ENCODE assay signal across 8 cellular contexts in genomic region chr7:102749323-102749786, GRCh38. TPM values are rescaled to one million over a fixed set of nuclear protein-coding genes. Genes with fewer than 3 reads are reported as not detected.
A peak's percentile ranks its signal among the peaks of the same experiment; 100 is the strongest.
DNase-seq lines count a peak whose midpoint lies in the region; ATAC-seq, FAIRE-seq and TF ChIP-seq lines count a peak whose summit lies in the region.
"Not testable (repeated sequence)": the region's sequence is repeated elsewhere in the genome, so short reads cannot be mapped to it uniquely, and the experiment has no call there.

No MANE protein-coding gene starts in this region.

- not testable (repeated sequence) for TF ChIP-seq EP300 in H1 (IDR thresholded peaks at IDR 0.05; ENCODE audit: borderline replicate concordance in 1 of 2, low read depth in 2 of 2, low read length in 2 of 2)

- CTCF ChIA-PET in HEK293 (lab: Yijun Ruan, JAX) = interaction anchor here (1.2 kb wide), 1 partner anchor 313 kb away, joined by 3 read pairs; no protein-coding TSS in a partner anchor
- CTCF ChIA-PET in PC-9 (lab: Charles Lee) = interaction anchor here (0.6 to 1.0 kb wide), 3 partner anchors 313 to 326 kb away, joined by 3 to 6 read pairs (median 5); partner anchors contain the start of gene ARMC10
- CTCF ChIA-PET in activated naive CD4-positive, alpha-beta T cell treated with anti-CD3 and anti-CD28 coated beads for 36 hours (lab: Charles Lee) = interaction anchor here (1.4 kb wide), 1 partner anchor 313 kb away, joined by 3 read pairs; no protein-coding TSS in a partner anchor
- CTCF ChIA-PET in H1 (lab: Charles Lee; ENCODE audit: partially characterized antibody) = interaction anchor here (1.0 to 1.4 kb wide), 2 partner anchors 313 to 575 kb away, joined by 3 to 5 read pairs; no protein-coding TSS in a partner anchor

- H2BK15ac ChIP-seq in H1 (ENCODE audit: low read length) = not testable (repeated sequence)

- peaks cover 16% of the 10 kb centered on the region for H3K79me2 ChIP-seq in PC-9 (ENCODE audit: low read depth)
- not testable (repeated sequence) for H3K79me2 ChIP-seq in H1 (ENCODE audit: control insufficient read depth in 1 of 2, insufficient read depth in 2 of 2, low read length in 2 of 2)

- intact Hi-C loops in PC-9 (cut with micrococcal nuclease; ENCODE audit: unreplicated experiment) = loop anchor here (10.0 kb wide), 1 partner anchor 325 kb away; the partner anchor contains the start of genes ARMC10 and FBXL13
- intact Hi-C loops in activated naive CD4-positive, alpha-beta T cell treated with anti-CD3 and anti-CD28 coated beads for 36 hours (cut with micrococcal nuclease) = loop anchor here (2.0 to 5.0 kb wide), 3 partner anchors 287 to 595 kb away; partner anchors contain the start of genes ALKBH4, DNAJC2, LRWD1 and PMPCB

- H4K8ac ChIP-seq in H1 (ENCODE audit: extremely low read depth, insufficient read depth, low read length) = not testable (repeated sequence)

- not testable (repeated sequence) for H3K56ac ChIP-seq in H1 (replicated peaks; ENCODE audit: insufficient read length, low read depth, low read length)

- H3K36me3 Mint-ChIP-seq in CD4-positive, CD25-positive, alpha-beta regulatory T cell; activated naive CD4-positive, alpha-beta T cell treated with anti-CD3 and anti-CD28 coated beads for 36 hours (ENCODE audit: low read depth); neural crest cell (ENCODE audit: low read depth): not testable (repeated sequence)

- not testable (repeated sequence) for H3K9me3 ChIP-seq in CD4-positive, CD25-positive, alpha-beta regulatory T cell (ENCODE audit: control insufficient read depth in 2 of 2, low read length in 2 of 2); HEK293 (ENCODE audit: control insufficient read depth, insufficient read depth, low read depth, low read length); PC-9 (ENCODE audit: insufficient read depth, low read depth); H1 (ENCODE audit: insufficient read depth in 2 of 2, low read depth in 1 of 2, low read length in 1 of 2); iPS-18c (ENCODE audit: control insufficient read depth, insufficient read depth, low read length); subcutaneous abdominal adipose tissue (ENCODE audit: control insufficient read depth in 5 of 5, low read length in 5 of 5)

- not testable (repeated sequence) for H3F3A ChIP-seq in PC-9 (ENCODE audit: insufficient read depth, low read depth)

- not testable (repeated sequence) for H3K27ac Mint-ChIP-seq in CD4-positive, CD25-positive, alpha-beta regulatory T cell; neural crest cell (ENCODE audit: unreplicated experiment)
- H3K27ac Mint-ChIP-seq in activated naive CD4-positive, alpha-beta T cell treated with anti-CD3 and anti-CD28 coated beads for 36 hours = peak overlapping the region; percentile 57

- TF ChIP-seq RAD21 in H1 (IDR thresholded peaks at IDR 0.05 in 1 of 2, conservative IDR thresholded peaks at IDR 0.05 in 1 of 2; ENCODE audit: low read depth in 2 of 2, low read length in 2 of 2) = not testable (repeated sequence)

- H3K4me1 ChIP-seq in CD4-positive, CD25-positive, alpha-beta regulatory T cell (ENCODE audit: control insufficient read depth, insufficient read depth, low read length, poor library complexity, severe bottlenecking); HEK293 (ENCODE audit: control insufficient read depth, insufficient read depth, low read length); H1 (replicated peaks in 1 of 4; ENCODE audit: control insufficient read depth in 3 of 4, insufficient read depth in 4 of 4, low read length in 3 of 4): not testable (repeated sequence)
- H3K4me1 ChIP-seq in PC-9 (replicated peaks; ENCODE audit: insufficient read depth) = peaks cover 13% of the 10 kb centered on the region
- H3K4me1 ChIP-seq in subcutaneous abdominal adipose tissue (ENCODE audit: control insufficient read depth in 5 of 5, insufficient read depth in 5 of 5, low read length in 5 of 5) = peaks cover 3 to 16% (median 13%) of the 10 kb centered on the region in 5 donors

- H3K23ac ChIP-seq in H1 (ENCODE audit: insufficient read length) = not testable (repeated sequence)

- H4K20me1 ChIP-seq in PC-9 (ENCODE audit: insufficient read depth); H1 (replicated peaks in 1 of 2; ENCODE audit: control insufficient read depth in 1 of 2, insufficient read depth in 2 of 2, low read length in 2 of 2): not testable (repeated sequence)

- H3K14ac ChIP-seq in H1 (ENCODE audit: insufficient read length) = not testable (repeated sequence)

- not testable (repeated sequence) for H2BK120ac ChIP-seq in H1 (replicated peaks; ENCODE audit: low read depth, low read length)

- TF ChIP-seq POLR2A in H1 (IDR thresholded peaks at IDR 0.05; ENCODE audit: control extremely low read depth in 1 of 2, low read depth in 2 of 2, low read length in 2 of 2) = not testable (repeated sequence)

- not testable (repeated sequence) for H3K9me2 ChIP-seq in PC-9 (ENCODE audit: insufficient read depth)

- BruUV-seq in PC-9 (replicated peaks; lab: Mats Ljungman, UMichigan) = not testable (repeated sequence)

- H3K4me3 Mint-ChIP-seq in CD4-positive, CD25-positive, alpha-beta regulatory T cell = peak overlapping the region; percentile 85 to 92 (median 91)
- peak overlapping the region; percentile 81 for H3K4me3 Mint-ChIP-seq in activated naive CD4-positive, alpha-beta T cell treated with anti-CD3 and anti-CD28 coated beads for 36 hours
- H3K4me3 Mint-ChIP-seq in neural crest cell = peak overlapping the region; percentile 91

- not testable (repeated sequence) for H3K23me2 ChIP-seq in H1 (ENCODE audit: low read depth, low read length)

- peak overlapping the region; percentile 75 for H3K4me3 ChIP-seq in CD4-positive, CD25-positive, alpha-beta regulatory T cell (ENCODE audit: low read depth, low read length)
- peak overlapping the region; percentile 72 for H3K4me3 ChIP-seq in HEK293 (ENCODE audit: low read depth, low read length)
- peak overlapping the region; percentile 84 for H3K4me3 ChIP-seq in PC-9
- H3K4me3 ChIP-seq in H1 (ENCODE audit: extremely low read depth in 1 of 4, insufficient read depth in 2 of 4, low read depth in 3 of 4, low read length in 4 of 4) = peak overlapping the region; percentile 52 to 76 (median 72)
- H3K4me3 ChIP-seq in iPS-18c (ENCODE audit: insufficient read depth, low read depth, low read length) = peak overlapping the region; percentile 60
- H3K4me3 ChIP-seq in subcutaneous abdominal adipose tissue (ENCODE audit: low read depth in 1 of 5, low read length in 5 of 5) = peak overlapping the region; percentile 48 to 84 (median 78)

- H4K5ac ChIP-seq in H1 (ENCODE audit: insufficient read length, low read depth, low read length) = not testable (repeated sequence)

- H3K9ac ChIP-seq in H1 (replicated peaks in 1 of 4; ENCODE audit: extremely low read depth in 1 of 4, low read depth in 3 of 4, low read length in 3 of 4) (peak overlapping the region; percentile 54 to 74 (median 68)), subcutaneous abdominal adipose tissue (ENCODE audit: low read length in 5 of 5) (peak overlapping the region in 4 of 5 donors; percentile 53 to 82 (median 64))

- not testable (repeated sequence) for H4K91ac ChIP-seq in H1 (replicated peaks; ENCODE audit: insufficient read length, low read length)

- not testable (repeated sequence) for H3K27me3 Mint-ChIP-seq in CD4-positive, CD25-positive, alpha-beta regulatory T cell; activated naive CD4-positive, alpha-beta T cell treated with anti-CD3 and anti-CD28 coated beads for 36 hours (ENCODE audit: low read depth); neural crest cell (ENCODE audit: low read depth)

- H3K27ac ChIP-seq in CD4-positive, CD25-positive, alpha-beta regulatory T cell (ENCODE audit: insufficient read depth, low read length, poor library complexity, severe bottlenecking) = not testable (repeated sequence)
- peak overlapping the region; percentile 81 for H3K27ac ChIP-seq in HEK293 (ENCODE audit: extremely low read depth, low read depth, low read length)
- H3K27ac ChIP-seq in PC-9 = 0 out of 2 replicates have a peak overlapping the region, but pooled peaks have one; percentile 21
- peak overlapping the region; percentile 73; the same call in 1 of the 2 replicates for H3K27ac ChIP-seq in H1 (ENCODE audit: low read depth, low read length)
- H3K27ac ChIP-seq in subcutaneous abdominal adipose tissue (ENCODE audit: low read depth, low read length) = peak overlapping the region; percentile 57

- H2AFZ ChIP-seq in PC-9 = peak overlapping the region; percentile 84
- H2AFZ ChIP-seq in H1 (ENCODE audit: low read length) = not testable (repeated sequence)

- not testable (repeated sequence) for H2BK5ac ChIP-seq in H1 (ENCODE audit: low read depth, low read length)

- POLR2A ChIA-PET in HEK293 (lab: Yijun Ruan, JAX) = interaction anchor here (1.0 to 1.4 kb wide), 3 partner anchors 325 to 400 kb away, joined by 4 to 13 read pairs (median 5); partner anchors contain the start of genes ARMC10, FBXL13 and NAPEPLD
- POLR2A ChIA-PET in PC-9 (lab: Charles Lee; ENCODE audit: unreplicated experiment) = interaction anchor here (0.7 to 1.2 kb wide), 2 partner anchors 324 to 326 kb away, joined by 3 to 5 read pairs; partner anchors contain the start of genes ARMC10 and FBXL13
- POLR2A ChIA-PET in H1 (lab: Charles Lee; ENCODE audit: partially characterized antibody) = interaction anchor here (1.0 kb wide), 1 partner anchor 312 kb away, joined by 4 read pairs; no protein-coding TSS in a partner anchor

- not testable (repeated sequence) for ATAC-seq in CD4-positive, CD25-positive, alpha-beta regulatory T cell (ENCODE audit: low read depth in 2 of 2)

- not testable (repeated sequence) for TF ChIP-seq CTCF in HEK293 (tag by site-specific recombination; IDR thresholded peaks at IDR 0.05); PC-9 (conservative IDR thresholded peaks at IDR 0.05); H1 (IDR thresholded peaks at IDR 0.05; ENCODE audit: control extremely low read depth in 1 of 3, insufficient read depth in 1 of 3, low read depth in 1 of 3, low read length in 3 of 3); neural crest cell (conservative IDR thresholded peaks at IDR 0.05)

- H3K36me3 ChIP-seq in CD4-positive, CD25-positive, alpha-beta regulatory T cell (ENCODE audit: control insufficient read depth, insufficient read depth, low read length); HEK293 (ENCODE audit: control insufficient read depth in 2 of 2, insufficient read depth in 1 of 2, low read length in 2 of 2); PC-9 (ENCODE audit: low read depth); H1 (ENCODE audit: control insufficient read depth in 2 of 4, insufficient read depth in 4 of 4, low read length in 3 of 4); subcutaneous abdominal adipose tissue (ENCODE audit: control insufficient read depth in 5 of 5, insufficient read depth in 5 of 5, low read length in 5 of 5): not testable (repeated sequence)

- not testable (repeated sequence) for H3K79me1 ChIP-seq in H1 (ENCODE audit: low read depth, low read length)

- not testable (repeated sequence) for H3K4ac ChIP-seq in H1 (replicated peaks; ENCODE audit: insufficient read length, low read depth, low read length)

- H3K4me2 ChIP-seq in PC-9 (peak overlapping the region; percentile 68), H1 (ENCODE audit: insufficient read depth in 1 of 2, low read depth in 2 of 2, low read length in 2 of 2) (peak overlapping the region; percentile 66 to 86)

- WGBS in H1 (ENCODE audit: extremely low coverage in 1 of 2, insufficient coverage in 1 of 2, insufficient read length in 1 of 2, insufficient replicate concordance in 2 of 2, low coverage in 1 of 2, low lambda C conversion rate in 2 of 2, missing lambda C conversion rate in 1 of 2), 2 experiments = 16% methylated on average over 9 of the region's 38 CpGs; no CpG with 5 or more reads in 1 of the 2 experiments

- H3K18ac ChIP-seq in H1 (ENCODE audit: extremely low read depth, low read length) = not testable (repeated sequence)

- not testable (repeated sequence) for H2BK12ac ChIP-seq in H1 (ENCODE audit: low read depth, low read length)

- H3K27me3 ChIP-seq in CD4-positive, CD25-positive, alpha-beta regulatory T cell (ENCODE audit: control insufficient read depth, insufficient read depth, low read length); PC-9 (ENCODE audit: insufficient read depth, low read depth); H1 (replicated peaks in 1 of 4; ENCODE audit: control insufficient read depth in 3 of 4, extremely low read depth in 1 of 4, insufficient read depth in 3 of 4, low read length in 3 of 4); subcutaneous abdominal adipose tissue (ENCODE audit: control insufficient read depth in 5 of 5, insufficient read depth in 4 of 5, low read length in 5 of 5): not testable (repeated sequence)

- not testable (repeated sequence) for H3K9me3 Mint-ChIP-seq in CD4-positive, CD25-positive, alpha-beta regulatory T cell; activated naive CD4-positive, alpha-beta T cell treated with anti-CD3 and anti-CD28 coated beads for 36 hours; neural crest cell

- H2AK5ac ChIP-seq in H1 (ENCODE audit: low read depth, low read length) = not testable (repeated sequence)

- not testable (repeated sequence) for H2BK20ac ChIP-seq in H1 (ENCODE audit: low read length)

- H3K4me1 Mint-ChIP-seq in CD4-positive, CD25-positive, alpha-beta regulatory T cell = peaks cover 5 to 22% (median 11%) of the 10 kb centered on the region in 4 donors
- H3K4me1 Mint-ChIP-seq in activated naive CD4-positive, alpha-beta T cell treated with anti-CD3 and anti-CD28 coated beads for 36 hours (ENCODE audit: low read depth) = peaks cover 13% of the 10 kb centered on the region
- H3K4me1 Mint-ChIP-seq in neural crest cell = not testable (repeated sequence)

- FAIRE-seq in H1 (lab: Jason Lieb, UNC) = not testable (repeated sequence)

- DNase-seq in CD4-positive, CD25-positive, alpha-beta regulatory T cell = peak in 1 of 3 donors; percentile 3
- DNase-seq in PC-9; activated naive CD4-positive, alpha-beta T cell treated with anti-CD3 and anti-CD28 coated beads for 36 hours; H1 (ENCODE audit: low read depth in 1 of 2, low spot score in 2 of 2); neural crest cell (ENCODE audit: low read depth, low spot score): not testable (repeated sequence)

RNA-seq across cellular contexts. Expression of gene FAM185A, which starts 0.6 kb away (rescaled TPM):
- total RNA-seq in CD4-positive, CD25-positive, alpha-beta regulatory T cell = 6.4 TPM
- polyA plus RNA-seq in CD4-positive, CD25-positive, alpha-beta regulatory T cell = 1 to 10 TPM; 6.1 to 7.3 (median 6.6) TPM
- total RNA-seq in PC-9 (2021) (9.2 and 13.1 TPM in 2 replicates), neural crest cell (7.7 and 9.0 TPM in 2 replicates)
- 1 to 10 TPM; 5.3 to 6.3 TPM for total RNA-seq in activated naive CD4-positive, alpha-beta T cell treated with anti-CD3 and anti-CD28 coated beads for 36 hours
- total RNA-seq in H1 (2021; fragmentation: NEBNext Ultra II Directional; extraction: Animal tissue kit (Norgen Biotek cat#: 25700)) = 6.6 TPM in 2 replicates
- 5.2 and 7.4 TPM in 2 replicates for polyA plus RNA-seq in H1 (2011; rRNA removed)
- 9.2 TPM for polyA plus RNA-seq in H1 (2011; cell fraction: cytosol; rRNA removed)
- polyA plus RNA-seq in H1 (2011; cell fraction: nucleus; rRNA removed) = 12.9 TPM
- 5.3 to 7.4 TPM (median 6.6 TPM) in 4 replicates for polyA plus RNA-seq in H1 (2012, experiment 1 of 2)
- polyA plus RNA-seq in H1 (2012, experiment 2 of 2) = 1.1 TPM
- polyA plus RNA-seq in H1 (2013, experiment 1 of 2) = 2.8 TPM
- 2.8 TPM for polyA plus RNA-seq in H1 (2013, experiment 2 of 2)
- 4.9 and 5.6 TPM in 2 replicates for polyA minus RNA-seq in H1 (2011; rRNA and poly(A)+ RNA removed)
- 11.1 TPM for polyA minus RNA-seq in H1 (2011; cell fraction: cytosol; rRNA and poly(A)+ RNA removed)
- 24.9 TPM for polyA minus RNA-seq in H1 (2011; cell fraction: nucleus; rRNA and poly(A)+ RNA removed)
